In genomic region chr2:238173692-238174091, GRCh38 we compare ENCODE assay signal across 20 cellular contexts. TPM values are rescaled to one million over a fixed set of nuclear protein-coding genes. Genes with fewer than 3 reads are reported as not detected.
DNase-seq lines count a peak whose midpoint lies in the region; ATAC-seq, FAIRE-seq and TF ChIP-seq lines count a peak whose summit lies in the region.
"Had no signal": no experiment of that assay in that cellular context is flagged by ENCODE, and none has a peak within 500 bp of the region (broad histone marks: within the 10 kb centered on the region; RNA-seq: fewer than 3 reads in every experiment).

No MANE protein-coding gene starts in this region.

- FAIRE-seq in endothelial cell of umbilical vein (lab: Jason Lieb, UNC), result no peak
- FAIRE-seq: islet of Langerhans had no signal

- TF ChIP-seq EP300 in ovary (IDR thresholded peaks at IDR 0.05), result no peak

- dilution Hi-C loops in endothelial cell of umbilical vein (cut with MboI; ENCODE audit: extremely low pct_ligation_motif_present, low sequenced_read_pairs), result no loop called here

- H3K9ac ChIP-seq in OCI-LY1 (ENCODE audit: low read length) (no peak overlapping the region), endothelial cell of umbilical vein (replicated peaks; ENCODE audit: extremely low read depth, insufficient read depth, low read length) (no peak overlapping the region)
- H3K9ac ChIP-seq: parathyroid adenoma had no signal

- H3K27ac ChIP-seq in OCI-LY1 (ENCODE audit: low read depth, low read length, poor library complexity, severe bottlenecking), result no peak overlapping the region
- no peak overlapping the region for H3K27ac ChIP-seq in endothelial cell of umbilical vein (ENCODE audit: insufficient read depth, low read depth, low read length)
- H3K27ac ChIP-seq in ovary, result no peak overlapping the region
- H3K27ac ChIP-seq: parathyroid adenoma, spleen had no signal

- POLR2A ChIA-PET in endothelial cell of umbilical vein (lab: Charles Lee), result no interaction called here

- H4K20me1 ChIP-seq in OCI-LY1 (ENCODE audit: insufficient read depth, low read length) (no peaks in the 10 kb centered on the region), endothelial cell of umbilical vein (replicated peaks; ENCODE audit: control insufficient read depth, extremely low read depth, insufficient read depth, low read length) (no peaks in the 10 kb centered on the region)

- intact Hi-C loops in endothelial cell of umbilical vein (cut with micrococcal nuclease), result no loop called here
- intact Hi-C loops in ovary (cut with DNase I), result no loop called here

- no peaks in the 10 kb centered on the region for H3K9me1 ChIP-seq in endothelial cell of umbilical vein (replicated peaks; ENCODE audit: control insufficient read depth, extremely low read depth, insufficient read depth, low read length)

- no peaks in the 10 kb centered on the region for H3K9me3 ChIP-seq in OCI-LY1 (ENCODE audit: low read length)
- no peaks in the 10 kb centered on the region for H3K9me3 ChIP-seq in endothelial cell of umbilical vein (replicated peaks; ENCODE audit: control insufficient read depth, insufficient read depth, low read length)
- no peaks in the 10 kb centered on the region for H3K9me3 ChIP-seq in ovary
- H3K9me3 ChIP-seq: spleen had no signal

- H2AFZ ChIP-seq in OCI-LY1 (ENCODE audit: low read length) (no peak overlapping the region), endothelial cell of umbilical vein (ENCODE audit: low read depth, low read length) (no peak overlapping the region)
- H2AFZ ChIP-seq: parathyroid adenoma had no signal

- H3K36me3 ChIP-seq in OCI-LY1 (ENCODE audit: insufficient read depth, low read length) (peaks cover 92% of the 10 kb centered on the region), endothelial cell of umbilical vein (ENCODE audit: control insufficient read depth in 2 of 2, extremely low read depth in 1 of 2, insufficient read depth in 2 of 2, low read length in 2 of 2) (peaks cover 10 to 21% of the 10 kb centered on the region in 2 experiments), ovary (no peaks in the 10 kb centered on the region)

- TF ChIP-seq POLR2A in endothelial cell of umbilical vein (IDR thresholded peaks at IDR 0.05; ENCODE audit: low read depth, low read length) (no peak), ovary (IDR thresholded peaks at IDR 0.05) (no peak)

- H3F3A ChIP-seq in OCI-LY1 (ENCODE audit: insufficient read depth, low read length), result no peaks in the 10 kb centered on the region

- DNase-seq in NCI-H510A treated with DMSO at 0.1 percent for 48 hours (lab: John Stamatoyannopoulos, UW) (peak; percentile 12), NCI-H510A (lab: John Stamatoyannopoulos, UW) (no peak), endothelial cell of umbilical vein (ENCODE audit: low read depth, low spot score) (no peak), retinal pigment epithelial cell (ENCODE audit: low read depth) (no peak), ovary (no peak), NCI-H2196 treated with DMSO at 0.1 percent for 48 hours (lab: John Stamatoyannopoulos, UW; ENCODE audit: unreplicated experiment) (no peak)
- DNase-seq: activated CD4-positive, CD25-positive, alpha-beta regulatory T cell treated with anti-CD3 and anti-CD28 coated beads, Interleukin-2, amount 50 U/mL, for 72 hours; activated T-cell treated with anti-CD3 and anti-CD28 coated beads, Interleukin-2, amount 50 U/mL, for 4 hours; amygdala; Calu3; dermis blood vessel endothelial cell; NCI-H1105 treated with DMSO at 0.1 percent for 48 hours; NCI-H446; spleen; SW 1271 had no signal

- BruUV-seq in endothelial cell of umbilical vein (replicated peaks; lab: Mats Ljungman, UMichigan), result no TSS peak

- H3K4me2 ChIP-seq in OCI-LY1 (ENCODE audit: low read length), result no peak overlapping the region
- no peak overlapping the region for H3K4me2 ChIP-seq in endothelial cell of umbilical vein (ENCODE audit: insufficient read depth, low read length)

- H3K79me2 ChIP-seq in OCI-LY1 (ENCODE audit: insufficient read depth, low read length) (no peaks in the 10 kb centered on the region), endothelial cell of umbilical vein (ENCODE audit: control insufficient read depth, insufficient read depth, low read length) (no peaks in the 10 kb centered on the region)

- no peak for ATAC-seq in GM18502 (IDR thresholded peaks at IDR 0.05; ENCODE audit: poor library complexity, unreplicated experiment)
- ATAC-seq: activated T-cell treated with anti-CD3 and anti-CD28 coated beads, Interleukin-2, amount 50 U/mL, for 4 hours had no signal

- CTCF ChIA-PET in endothelial cell of umbilical vein (lab: Charles Lee), result no interaction called here

- H3K4me3 ChIP-seq in OCI-LY1 (ENCODE audit: low read depth, low read length, poor library complexity, severe bottlenecking), result no peak overlapping the region
- H3K4me3 ChIP-seq in endothelial cell of umbilical vein (replicated peaks in 1 of 3; ENCODE audit: insufficient read depth in 1 of 3, low read depth in 1 of 3, low read length in 3 of 3), result no peak overlapping the region
- H3K4me3 ChIP-seq in retinal pigment epithelial cell (ENCODE audit: low read length), result no peak overlapping the region
- no peak overlapping the region for H3K4me3 ChIP-seq in ovary
- H3K4me3 ChIP-seq: spleen had no signal

- TF ChIP-seq CTCF in OCI-LY1 (IDR thresholded peaks at IDR 0.05; ENCODE audit: low read length) (peak; percentile 36; the same call in 1 of the 2 replicates), endothelial cell of umbilical vein (IDR thresholded peaks at IDR 0.05; ENCODE audit: extremely low read depth in 1 of 2, insufficient read depth in 1 of 2, low read depth in 1 of 2, low read length in 2 of 2) (peak; percentile 16 to 23), retinal pigment epithelial cell (conservative IDR thresholded peaks at IDR 0.05; ENCODE audit: low read depth, low read length) (peak; percentile 32), ovary (IDR thresholded peaks at IDR 0.05) (no peak)

- H3K9me2 ChIP-seq in OCI-LY1 (ENCODE audit: low read depth, low read length), result no peaks in the 10 kb centered on the region

- WGBS in ovary, 3 donors, result 84 to 96% (median 91%) methylated on average over 2 of the region's 2 CpGs

- no peaks in the 10 kb centered on the region for H3K27me3 ChIP-seq in OCI-LY1 (ENCODE audit: insufficient read depth, low read length)
- H3K27me3 ChIP-seq in endothelial cell of umbilical vein (ENCODE audit: control insufficient read depth in 2 of 2, insufficient read depth in 2 of 2, low read length in 2 of 2), result no peaks in the 10 kb centered on the region
- H3K27me3 ChIP-seq in ovary, result no peaks in the 10 kb centered on the region
- H3K27me3 ChIP-seq: spleen had no signal

- H3K4me1 ChIP-seq in OCI-LY1 (ENCODE audit: insufficient read depth, low read length, severe bottlenecking), result no peaks in the 10 kb centered on the region
- peaks cover 27% of the 10 kb centered on the region for H3K4me1 ChIP-seq in endothelial cell of umbilical vein (ENCODE audit: control insufficient read depth, extremely low read depth, insufficient read depth, low read length)
- no peaks in the 10 kb centered on the region for H3K4me1 ChIP-seq in ovary (ENCODE audit: insufficient read depth)
- H3K4me1 ChIP-seq: parathyroid adenoma, spleen had no signal

TF ChIP-seq in endothelial cell of umbilical vein, 7 proteins besides CTCF, POLR2A, EP300 and RAD21 (continues in another document):
- no peak for TF ChIP-seq MYC (IDR thresholded peaks at IDR 0.05; ENCODE audit: low read depth, low read length)
- no peak for TF ChIP-seq POLR2AphosphoS5 (IDR thresholded peaks at IDR 0.05; ENCODE audit: insufficient read depth, low read depth, low read length)
- TF ChIP-seq JUN (IDR thresholded peaks at IDR 0.05; ENCODE audit: borderline replicate concordance, insufficient read depth, insufficient read length, low read depth), result no peak
- TF ChIP-seq GATA2 (IDR thresholded peaks at IDR 0.05; ENCODE audit: insufficient read depth, insufficient read length, low read depth, low read length), result no peak
- no peak for TF ChIP-seq FOS (IDR thresholded peaks at IDR 0.05; ENCODE audit: borderline replicate concordance, insufficient read depth, low read length)
- no peak for TF ChIP-seq EZH2 (IDR thresholded peaks at IDR 0.05; ENCODE audit: borderline replicate concordance, low read depth, low read length, severe bottlenecking)

RNA-seq across cellular contexts. Expression of gene ERFE, which starts 14.9 kb away (rescaled TPM):
- total RNA-seq in endothelial cell of umbilical vein, result 0.46 and 1.2 TPM in 2 replicates
- polyA plus RNA-seq in endothelial cell of umbilical vein, result 0.48 and 0.65 TPM in 2 replicates
- 0.30 and 0.79 TPM in 2 replicates for polyA plus RNA-seq in endothelial cell of umbilical vein (2011; cell fraction: cytosol; rRNA removed)
- 0.82 and 1.0 TPM in 2 replicates for polyA plus RNA-seq in endothelial cell of umbilical vein (2011; cell fraction: nucleus; rRNA removed)
- 0.21 and 0.41 TPM in 2 replicates for polyA plus RNA-seq in endothelial cell of umbilical vein (2012)
- polyA minus RNA-seq in endothelial cell of umbilical vein, result 0.34 and 0.91 TPM in 2 replicates
- polyA minus RNA-seq in endothelial cell of umbilical vein (2011; cell fraction: cytosol; rRNA and poly(A)+ RNA removed), result 1.6 TPM
- polyA minus RNA-seq in endothelial cell of umbilical vein (2011; cell fraction: nucleus; rRNA and poly(A)+ RNA removed), result not detected in 2 replicates
- total RNA-seq in ovary, result under 1 TPM in 4 of 7 donors, not detected in 3; 0.20 to 0.69 (median 0.34) TPM
- polyA plus RNA-seq in ovary, result under 1 TPM in 1 of 2 donors, not detected in 1; 0.19 TPM

RNA-seq across cellular contexts. Expression of gene ILKAP, which starts 29.8 kb away (rescaled TPM):
- total RNA-seq in endothelial cell of umbilical vein, result 47.5 and 49.2 TPM in 2 replicates
- polyA plus RNA-seq in endothelial cell of umbilical vein, result 37.8 and 49.8 TPM in 2 replicates
- 34.5 and 35.5 TPM in 2 replicates for polyA plus RNA-seq in endothelial cell of umbilical vein (2011; cell fraction: cytosol; rRNA removed)
- 109 and 114 TPM in 2 replicates for polyA plus RNA-seq in endothelial cell of umbilical vein (2011; cell fraction: nucleus; rRNA removed)
- polyA plus RNA-seq in endothelial cell of umbilical vein (2012), result 24.5 and 32.8 TPM in 2 replicates
- 42.0 and 47.4 TPM in 2 replicates for polyA minus RNA-seq in endothelial cell of umbilical vein
- polyA minus RNA-seq in endothelial cell of umbilical vein (2011; cell fraction: cytosol; rRNA and poly(A)+ RNA removed), result 16.5 TPM
- 49.9 and 52.2 TPM in 2 replicates for polyA minus RNA-seq in endothelial cell of umbilical vein (2011; cell fraction: nucleus; rRNA and poly(A)+ RNA removed)
- total RNA-seq in ovary, result 10 to 100 TPM; 28.4 to 54.9 (median 38.9) TPM
- polyA plus RNA-seq in ovary, result 10 to 100 TPM; 28.5 to 49.5 TPM

RNA-seq across cellular contexts. Expression of gene KLHL30, which starts 35.2 kb away (rescaled TPM):
- total RNA-seq in endothelial cell of umbilical vein (not detected in 2 replicates), ovary (under 1 TPM in 6 of 7 donors, not detected in 1; 0.08 to 0.74 (median 0.26) TPM)
- polyA plus RNA-seq in endothelial cell of umbilical vein (not detected in 2 replicates), ovary (under 1 TPM; 0.20 to 0.24 TPM)
- polyA plus RNA-seq in endothelial cell of umbilical vein (2011; cell fraction: cytosol; rRNA removed), result not detected in 2 replicates
- not detected in 2 replicates for polyA plus RNA-seq in endothelial cell of umbilical vein (2011; cell fraction: nucleus; rRNA removed)
- not detected in 2 replicates for polyA plus RNA-seq in endothelial cell of umbilical vein (2012)
- polyA minus RNA-seq in endothelial cell of umbilical vein, result not detected in 2 replicates
- not detected for polyA minus RNA-seq in endothelial cell of umbilical vein (2011; cell fraction: cytosol; rRNA and poly(A)+ RNA removed)
- not detected in 2 replicates for polyA minus RNA-seq in endothelial cell of umbilical vein (2011; cell fraction: nucleus; rRNA and poly(A)+ RNA removed)
- total RNA-seq: activated T-cell treated with anti-CD3 and anti-CD28 coated beads, Interleukin-2, amount 50 U/mL, for 4 hours; dermis blood vessel endothelial cell had no signal
- polyA plus RNA-seq: AG04450 had no signal

Comparison
In these comparisons a context has a peak if more than half of its experiments do, and no peak if none do; other contexts are left out.
1. CTCF ChIP-seq: peak in OCI-LY1 (single experiment), endothelial cell of umbilical vein (2 of 2) and retinal pigment epithelial cell (single experiment); none in ovary (0 of 3).